In genomic region chrX:154370882-154371770, GRCh38 we compare ENCODE assay signal across 8 cellular contexts. TPM values are rescaled to one million over a fixed set of nuclear protein-coding genes. Genes with fewer than 3 reads are reported as not detected.
DNase-seq lines count a peak whose midpoint lies in the region; ATAC-seq and TF ChIP-seq lines count a peak whose summit lies in the region.

No MANE protein-coding gene starts in this region.

- no peak for TF ChIP-seq CTCF in neural crest cell (conservative IDR thresholded peaks at IDR 0.05)

- peaks cover 8% of the 10 kb centered on the region for H3K27me3 Mint-ChIP-seq in neural crest cell (ENCODE audit: low read depth)
- H3K27me3 Mint-ChIP-seq in stimulated activated naive CD8-positive, alpha-beta T cell treated with anti-CD3 and anti-CD28 coated beads, Interleukin-15, amount 100 ng/mL, for 72 hours = no peaks in the 10 kb centered on the region

- peak; percentile 57 for ATAC-seq in GM21825 (IDR thresholded peaks at IDR 0.05; ENCODE audit: unreplicated experiment)
- ATAC-seq in stimulated activated naive CD8-positive, alpha-beta T cell treated with anti-CD3 and anti-CD28 coated beads, Interleukin-15, amount 100 ng/mL, for 72 hours = peak; percentile 57

- DNase-seq in DMS53 (lab: John Stamatoyannopoulos, UW) = peak; percentile 92
- peak; percentile 74 to 80 for DNase-seq in Kasumi-1 (lab: John Stamatoyannopoulos, UW)
- DNase-seq in RPMI8226 = peak; percentile 96
- DNase-seq in activated T-helper 9 cell treated with anti-CD3 and anti-CD28 coated beads, Interleukin-2, amount 50 U/mL, for 16 hours (ENCODE audit: low read depth) = peak; percentile 87
- DNase-seq in fibroblast of the conjunctiva (ENCODE audit: low read depth) = peak; percentile 87
- DNase-seq in neural crest cell (ENCODE audit: low read depth, low spot score) = peak; percentile 74
- peak; percentile 88 to 94 for DNase-seq in stimulated activated naive CD8-positive, alpha-beta T cell treated with anti-CD3 and anti-CD28 coated beads, Interleukin-15, amount 100 ng/mL, for 72 hours

- peaks cover 4% of the 10 kb centered on the region for H3K36me3 Mint-ChIP-seq in neural crest cell (ENCODE audit: low read depth)

- peak overlapping the region; percentile 83 for H3K27ac Mint-ChIP-seq in neural crest cell (ENCODE audit: unreplicated experiment)
- H3K27ac Mint-ChIP-seq in stimulated activated naive CD8-positive, alpha-beta T cell treated with anti-CD3 and anti-CD28 coated beads, Interleukin-15, amount 100 ng/mL, for 72 hours = peak overlapping the region; percentile 40 to 94

- peaks cover 6% of the 10 kb centered on the region for H3K4me1 Mint-ChIP-seq in neural crest cell
- peaks cover 26% of the 10 kb centered on the region for H3K4me1 Mint-ChIP-seq in stimulated activated naive CD8-positive, alpha-beta T cell treated with anti-CD3 and anti-CD28 coated beads, Interleukin-15, amount 100 ng/mL, for 72 hours

- H3K4me3 Mint-ChIP-seq in neural crest cell = peak overlapping the region; percentile 90
- H3K4me3 Mint-ChIP-seq in stimulated activated naive CD8-positive, alpha-beta T cell treated with anti-CD3 and anti-CD28 coated beads, Interleukin-15, amount 100 ng/mL, for 72 hours = peak overlapping the region; percentile 80 to 87

- no peaks in the 10 kb centered on the region for H3K9me3 Mint-ChIP-seq in neural crest cell
- no peaks in the 10 kb centered on the region for H3K9me3 Mint-ChIP-seq in stimulated activated naive CD8-positive, alpha-beta T cell treated with anti-CD3 and anti-CD28 coated beads, Interleukin-15, amount 100 ng/mL, for 72 hours

RNA-seq across cellular contexts. Expression of gene FLNA, which starts 3.3 kb away (rescaled TPM):
- 786 and 809 TPM in 2 replicates for total RNA-seq in neural crest cell

RNA-seq across cellular contexts. Expression of gene EMD, which starts 8.0 kb away (rescaled TPM):
- total RNA-seq in neural crest cell = 54.3 and 56.8 TPM in 2 replicates

RNA-seq across cellular contexts. Expression of gene RPL10, which starts 27.1 kb away (rescaled TPM):
- total RNA-seq in neural crest cell = 2,853 and 2,857 TPM in 2 replicates

RNA-seq across cellular contexts. Expression of gene DNASE1L1, which starts 37.9 kb away (rescaled TPM):
- 9.3 and 11.5 TPM in 2 replicates for total RNA-seq in neural crest cell

RNA-seq across cellular contexts. Expression of gene TAFAZZIN, which starts 40.2 kb away (rescaled TPM):
- total RNA-seq in neural crest cell = 45.7 and 47.1 TPM in 2 replicates

Comparison
In these comparisons a context has a peak if more than half of its experiments do, and no peak if none do; other contexts are left out.
1. Peak in every context shown above with its lines: DNase-seq and ATAC-seq.